24 cellular contexts compared by ENCODE assay signal in genomic region chr12:13499008-13499407, GRCh38.
"Had no signal": no experiment of that assay in that cellular context is flagged by ENCODE, and none has a peak within 500 bp of the region (broad histone marks: within the 10 kb centered on the region; RNA-seq: fewer than 3 reads in every experiment).

No MANE protein-coding gene starts in this region.

- DNase-seq: activated CD4-positive, alpha-beta T cell treated with anti-CD3 and anti-CD28 coated beads for 4 hours; activated CD8-positive, alpha-beta memory T cell treated with anti-CD3 and anti-CD28 coated beads, Interleukin-2, amount 50 U/mL, for 4 hours; activated CD8-positive, alpha-beta T cell treated with anti-CD3 and anti-CD28 coated beads for 36 hours; activated naive CD4-positive, alpha-beta T cell; amygdala; Karpas-422; NCI-H1048; NCI-H1930; NCI-H2107; NCI-H2171 treated with DMSO at 0.1 percent for 48 hours; NCI-H345; NCI-H510A; NCI-H526 treated with DMSO at 0.1 percent for 48 hours; NCI-H82; OCI-M1; RPMI8226; T-cell; T-helper 2 cell had no signal

- H3K4me1 Mint-ChIP-seq: activated naive CD4-positive, alpha-beta T cell treated with anti-CD3 and anti-CD28 coated beads, Interleukin-2, amount 50 U/mL, for 24 hours; central memory CD8-positive, alpha-beta T cell; T-cell had no signal

- H3K4me3 Mint-ChIP-seq: activated CD8-positive, alpha-beta T cell treated with anti-CD3 and anti-CD28 coated beads for 36 hours; activated naive CD4-positive, alpha-beta T cell treated with anti-CD3 and anti-CD28 coated beads, Interleukin-2, amount 50 U/mL, for 24 hours; brain; central memory CD8-positive, alpha-beta T cell; T-cell had no signal

- H3K36me3 Mint-ChIP-seq: activated naive CD4-positive, alpha-beta T cell treated with anti-CD3 and anti-CD28 coated beads, Interleukin-2, amount 50 U/mL, for 24 hours; brain; T-cell had no signal

- H3K9me3 Mint-ChIP-seq: activated CD8-positive, alpha-beta T cell treated with anti-CD3 and anti-CD28 coated beads for 36 hours; activated naive CD4-positive, alpha-beta T cell treated with anti-CD3 and anti-CD28 coated beads, Interleukin-2, amount 50 U/mL, for 24 hours; central memory CD8-positive, alpha-beta T cell had no signal

- H3K27ac Mint-ChIP-seq: activated CD8-positive, alpha-beta T cell treated with anti-CD3 and anti-CD28 coated beads for 36 hours; activated naive CD4-positive, alpha-beta T cell treated with anti-CD3 and anti-CD28 coated beads, Interleukin-2, amount 50 U/mL, for 24 hours; T-cell had no signal

- ATAC-seq: activated CD8-positive, alpha-beta T cell treated with anti-CD3 and anti-CD28 coated beads for 36 hours; K562; Panc1; Right ventricle myocardium inferior; T-cell had no signal
